In the genomic region with DNA sequence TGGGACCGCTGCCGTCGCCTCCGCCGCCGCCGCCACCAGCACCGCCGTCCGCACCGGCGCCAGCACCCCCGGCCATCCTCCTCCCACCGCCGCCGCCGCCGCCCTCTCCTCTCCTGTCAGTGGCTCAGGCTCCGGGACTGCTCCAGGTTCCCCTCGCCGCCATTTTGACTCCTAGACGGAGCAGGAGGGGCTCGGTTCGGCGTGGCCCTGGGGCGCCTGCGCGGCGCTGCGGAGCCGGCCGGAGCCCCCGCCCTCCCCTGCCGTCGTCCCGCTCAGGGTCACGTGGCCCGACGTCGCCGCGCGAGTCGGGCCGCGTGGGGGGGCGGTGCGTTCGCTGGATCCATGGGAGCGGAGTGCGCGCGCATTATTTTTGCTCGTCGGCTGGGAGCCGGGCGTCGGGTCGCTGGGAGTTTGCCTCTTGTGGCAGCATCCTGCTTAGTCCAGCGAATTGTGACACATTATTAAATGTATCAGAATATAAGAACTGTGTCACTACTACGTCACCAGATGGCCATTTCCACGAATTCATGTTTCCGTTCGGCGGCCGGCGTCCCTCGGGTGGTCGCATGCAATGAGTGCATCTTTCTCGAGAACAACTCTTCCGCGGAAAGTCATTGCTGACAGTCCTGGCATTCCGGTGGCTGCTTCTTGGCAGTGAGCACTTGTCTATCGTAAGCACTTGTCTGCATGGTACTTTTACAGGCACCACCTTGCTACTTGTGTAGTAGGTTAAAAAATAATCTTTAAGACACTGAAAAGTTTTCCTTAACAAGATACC, we compare ENCODE assay signal across 8 cellular contexts. TPM values are rescaled to one million over a fixed set of nuclear protein-coding genes. Genes with fewer than 3 reads are reported as not detected.
DNase-seq lines count a peak whose midpoint lies in the region; ATAC-seq, FAIRE-seq and TF ChIP-seq lines count a peak whose summit lies in the region.

A gene with protein sequence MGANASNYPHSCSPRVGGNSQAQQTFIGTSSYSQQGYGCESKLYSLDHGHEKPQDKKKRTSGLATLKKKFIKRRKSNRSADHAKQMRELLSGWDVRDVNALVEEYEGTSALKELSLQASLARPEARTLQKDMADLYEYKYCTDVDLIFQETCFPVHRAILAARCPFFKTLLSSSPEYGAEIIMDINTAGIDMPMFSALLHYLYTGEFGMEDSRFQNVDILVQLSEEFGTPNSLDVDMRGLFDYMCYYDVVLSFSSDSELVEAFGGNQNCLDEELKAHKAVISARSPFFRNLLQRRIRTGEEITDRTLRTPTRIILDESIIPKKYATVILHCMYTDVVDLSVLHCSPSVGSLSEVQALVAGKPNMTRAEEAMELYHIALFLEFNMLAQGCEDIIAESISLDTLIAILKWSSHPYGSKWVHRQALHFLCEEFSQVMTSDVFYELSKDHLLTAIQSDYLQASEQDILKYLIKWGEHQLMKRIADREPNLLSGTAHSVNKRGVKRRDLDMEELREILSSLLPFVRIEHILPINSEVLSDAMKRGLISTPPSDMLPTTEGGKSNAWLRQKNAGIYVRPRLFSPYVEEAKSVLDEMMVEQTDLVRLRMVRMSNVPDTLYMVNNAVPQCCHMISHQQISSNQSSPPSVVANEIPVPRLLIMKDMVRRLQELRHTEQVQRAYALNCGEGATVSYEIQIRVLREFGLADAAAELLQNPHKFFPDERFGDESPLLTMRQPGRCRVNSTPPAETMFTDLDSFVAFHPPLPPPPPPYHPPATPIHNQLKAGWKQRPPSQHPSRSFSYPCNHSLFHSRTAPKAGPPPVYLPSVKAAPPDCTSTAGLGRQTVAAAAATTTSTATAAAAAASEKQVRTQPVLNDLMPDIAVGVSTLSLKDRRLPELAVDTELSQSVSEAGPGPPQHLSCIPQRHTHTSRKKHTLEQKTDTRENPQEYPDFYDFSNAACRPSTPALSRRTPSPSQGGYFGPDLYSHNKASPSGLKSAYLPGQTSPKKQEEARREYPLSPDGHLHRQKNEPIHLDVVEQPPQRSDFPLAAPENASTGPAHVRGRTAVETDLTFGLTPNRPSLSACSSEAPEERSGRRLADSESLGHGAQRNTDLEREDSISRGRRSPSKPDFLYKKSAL (minus strand): TSS at position 184 of the 778 bp plus-strand sequence. CDS start 36,985 bp downstream, outside the sequence.

- peak; percentile 84 for ATAC-seq in HG02763 (IDR thresholded peaks at IDR 0.05; ENCODE audit: unreplicated experiment)
- peak; percentile 100 for ATAC-seq in Right ventricle myocardium inferior
- ATAC-seq in pancreas, result peak; percentile 93 to 98 (median 96)

- peaks cover 15 to 42% (median 26%) of the 10 kb centered on the region in 3 donors for H3K4me1 ChIP-seq in pancreas
- H3K4me1 ChIP-seq in thyroid gland, result peaks cover 23 to 35% of the 10 kb centered on the region in 2 donors

- peak; percentile 86 for DNase-seq in NCI-H1417 treated with DMSO at 0.1 percent for 48 hours (lab: John Stamatoyannopoulos, UW)
- peak; percentile 93 to 95 for DNase-seq in SW 1271 (lab: John Stamatoyannopoulos, UW)
- DNase-seq in activated naive CD8-positive, alpha-beta T cell treated with anti-CD3 and anti-CD28 coated beads, Interleukin-2, amount 50 U/mL, for 16 hours (ENCODE audit: low read depth, low spot score), result peak; percentile 94
- peak; percentile 98 for DNase-seq in Right ventricle myocardium inferior (ENCODE audit: missing footprints)
- DNase-seq in pancreas, result peak; percentile 93 to 98 (median 96)
- DNase-seq in thyroid gland, result peak; percentile 96

- TF ChIP-seq CTCF in GM12873 (IDR thresholded peaks at IDR 0.05; ENCODE audit: insufficient read depth, low read depth, low read length, missing control alignments) (peak; percentile 40), pancreas (IDR thresholded peaks at IDR 0.05) (peak in 1 of 4 donors; percentile 26), thyroid gland (IDR thresholded peaks at IDR 0.05) (peak in 1 of 6 experiments; percentile 36)

- 0 to 1% methylated on average over 52 to 74 of the region's 74 CpGs for WGBS in pancreas, 2 donors
- 0 to 1% methylated on average over 35 to 39 of the region's 74 CpGs for WGBS in thyroid gland, 2 donors

- FAIRE-seq in pancreas (lab: Jason Lieb, UNC), result no peak

- H3K4me3 ChIP-seq in pancreas, result peak within 1 kb of the TSS; percentile 79 to 95 (median 89)
- peak within 1 kb of the TSS; percentile 44 to 97 (median 79) for H3K4me3 ChIP-seq in thyroid gland (replicated peaks in 1 of 3)

- H3K36me3 ChIP-seq in pancreas (no peaks in the 10 kb centered on the region), thyroid gland (no peaks in the 10 kb centered on the region)

- H3K27ac ChIP-seq in pancreas, result peak within 1 kb of the TSS; percentile 86 to 97 (median 94)
- H3K27ac ChIP-seq in thyroid gland, result peak within 1 kb of the TSS; percentile 92 to 98 (median 95)

- intact Hi-C loops in Right ventricle myocardium inferior (cut with DNase I) (loop anchor here (5.0 kb wide), 1 partner anchor 126 kb away; the partner anchor contains the start of genes GON7 and UBR7), pancreas (cut with DNase I) (no loop called here), thyroid gland (cut with DNase I) (no loop called here)

- H3K9me3 ChIP-seq in pancreas (no peaks in the 10 kb centered on the region), thyroid gland (no peaks in the 10 kb centered on the region)

- H3K27me3 ChIP-seq in pancreas, result no peaks in the 10 kb centered on the region
- no peaks in the 10 kb centered on the region for H3K27me3 ChIP-seq in thyroid gland

- TF ChIP-seq POLR2A in thyroid gland (IDR thresholded peaks at IDR 0.05), result peak in 1 of 2 donors; percentile 84

RNA-seq across cellular contexts. Expression of the gene that starts here (rescaled TPM):
- total RNA-seq in Right ventricle myocardium inferior, result 22.5 TPM
- 10 to 100 TPM; 12.1 to 21.6 (median 15.0) TPM for total RNA-seq in pancreas
- polyA plus RNA-seq in pancreas, result 1 to 10 TPM; 6.3 to 8.9 TPM
- 10 to 100 TPM; 40.6 to 49.7 (median 43.9) TPM for total RNA-seq in thyroid gland

Comparison
In these comparisons a context has a peak if more than half of its experiments do, and no peak if none do; other contexts are left out.
1. Peak in every context shown above with its lines: DNase-seq, ATAC-seq, H3K4me3 ChIP-seq and H3K27ac ChIP-seq.